ENCODE assay signal across 15 cellular contexts in genomic region chr1:163562355-163562754, GRCh38.
A peak's percentile ranks its signal among the peaks of the same experiment; 100 is the strongest.
DNase-seq lines count a peak whose midpoint lies in the region; ATAC-seq and TF ChIP-seq lines count a peak whose summit lies in the region.
"Had no signal": no experiment of that assay in that cellular context is flagged by ENCODE, and none has a peak within 500 bp of the region (broad histone marks: within the 10 kb centered on the region; RNA-seq: fewer than 3 reads in every experiment).

No MANE protein-coding gene starts in this region.

- H3K23me2 ChIP-seq in H9 (ENCODE audit: insufficient read length, low read depth, low read length, poor library complexity, severe bottlenecking), result no peaks in the 10 kb centered on the region

- H3K79me2 ChIP-seq in H9 (ENCODE audit: insufficient read depth, low read length), result no peaks in the 10 kb centered on the region
- H3K79me2 ChIP-seq in parathyroid adenoma, result no peaks in the 10 kb centered on the region

- H3K27ac ChIP-seq in H9 (ENCODE audit: insufficient read length, low read depth, low read length), result peak overlapping the region; percentile 9
- peak overlapping the region; percentile 42; the same call in 1 of the 2 replicates for H3K27ac ChIP-seq in VCaP
- peak overlapping the region; percentile 91 for H3K27ac ChIP-seq in parathyroid adenoma
- H3K27ac ChIP-seq in vagina, result no peak overlapping the region
- H3K27ac ChIP-seq: A549, Peyer's patch had no signal

- no peak overlapping the region for H3T11ph ChIP-seq in H9 (ENCODE audit: low read length)

- H3K18ac ChIP-seq in H9 (ENCODE audit: insufficient read length, low read depth, low read length), result no peak overlapping the region

- no peak overlapping the region for H2BK120ac ChIP-seq in H9 (ENCODE audit: low read depth, low read length, poor library complexity, severe bottlenecking)

- H3K4me3 ChIP-seq in parathyroid adenoma (ENCODE audit: low read depth, low read length) (no peak overlapping the region), vagina (no peak overlapping the region)
- H3K4me3 ChIP-seq: A549, Peyer's patch had no signal

- H3K4me1 Mint-ChIP-seq in H9, result peaks cover 45 to 54% of the 10 kb centered on the region in 2 experiments
- peaks cover 19% of the 10 kb centered on the region for H3K4me1 Mint-ChIP-seq in glutamatergic neuron (ENCODE audit: low read depth, unreplicated experiment)
- no peaks in the 10 kb centered on the region for H3K4me1 Mint-ChIP-seq in activated CD4-positive, alpha-beta T cell treated with anti-CD3 and anti-CD28 coated beads, Interleukin-2, amount 10 ng/mL, durations not matched to agents 7 days and 5 days
- H3K4me1 Mint-ChIP-seq in activated CD8-positive, alpha-beta T cell treated with anti-CD3 and anti-CD28 coated beads, Interleukin-2, amount 10 ng/mL, durations not matched to agents 7 days and 5 days (ENCODE audit: low read depth), result no peaks in the 10 kb centered on the region
- H3K4me1 Mint-ChIP-seq: CD14-positive monocyte; CD8-positive, alpha-beta memory T cell had no signal

- no peak for TF ChIP-seq POLR2A in vagina (IDR thresholded peaks at IDR 0.05)

- H3K9ac ChIP-seq in H9 (ENCODE audit: extremely low read depth, insufficient read length, low read length) (no peak overlapping the region), parathyroid adenoma (no peak overlapping the region)

- H2BK12ac ChIP-seq in H9 (ENCODE audit: insufficient read length, low read depth, low read length), result no peak overlapping the region

- H3K27ac Mint-ChIP-seq in H9 (peak overlapping the region in 2 of 3 experiments; percentile 76 to 95; a peak in 4 of 7 replicates), glutamatergic neuron (ENCODE audit: unreplicated experiment) (peak overlapping the region; percentile 91)
- no peak overlapping the region for H3K27ac Mint-ChIP-seq in activated CD4-positive, alpha-beta T cell treated with anti-CD3 and anti-CD28 coated beads, Interleukin-2, amount 10 ng/mL, durations not matched to agents 7 days and 5 days
- H3K27ac Mint-ChIP-seq in activated CD8-positive, alpha-beta T cell treated with anti-CD3 and anti-CD28 coated beads, Interleukin-2, amount 10 ng/mL, durations not matched to agents 7 days and 5 days, result no peak overlapping the region
- H3K27ac Mint-ChIP-seq: CD14-positive monocyte; CD8-positive, alpha-beta memory T cell had no signal

- H3K4me1 ChIP-seq in H9 (ENCODE audit: insufficient read depth, low read length), result peaks cover 5% of the 10 kb centered on the region; the same call in 1 of the 2 replicates
- peaks cover 29% of the 10 kb centered on the region for H3K4me1 ChIP-seq in parathyroid adenoma
- H3K4me1 ChIP-seq in vagina, result no peaks in the 10 kb centered on the region
- H3K4me1 ChIP-seq: A549, BE2C, Peyer's patch had no signal

- TF ChIP-seq CTCF in H9 (conservative IDR thresholded peaks at IDR 0.05), result no peak
- no peak for TF ChIP-seq CTCF in VCaP (conservative IDR thresholded peaks at IDR 0.05)
- TF ChIP-seq CTCF in glutamatergic neuron (IDR thresholded peaks at IDR 0.05; ENCODE audit: partially characterized antibody, unreplicated experiment), result no peak
- TF ChIP-seq CTCF in parathyroid adenoma (IDR thresholded peaks at IDR 0.05), result no peak
- TF ChIP-seq CTCF in vagina (IDR thresholded peaks at IDR 0.05), result no peak

- H3K9me3 Mint-ChIP-seq in H9 (peaks cover 3 to 6% of the 10 kb centered on the region in 2 experiments; a peak in 4 of 5 replicates), glutamatergic neuron (ENCODE audit: unreplicated experiment) (peaks cover 6% of the 10 kb centered on the region)
- peaks cover 3% of the 10 kb centered on the region for H3K9me3 Mint-ChIP-seq in activated CD4-positive, alpha-beta T cell treated with anti-CD3 and anti-CD28 coated beads, Interleukin-2, amount 10 ng/mL, durations not matched to agents 7 days and 5 days
- H3K9me3 Mint-ChIP-seq in activated CD8-positive, alpha-beta T cell treated with anti-CD3 and anti-CD28 coated beads, Interleukin-2, amount 10 ng/mL, durations not matched to agents 7 days and 5 days (ENCODE audit: insufficient read depth), result no peaks in the 10 kb centered on the region

- H3K9me3 ChIP-seq in H9 (ENCODE audit: control insufficient read depth, low read depth, low read length) (no peaks in the 10 kb centered on the region), parathyroid adenoma (ENCODE audit: control insufficient read depth, low read length) (no peaks in the 10 kb centered on the region), vagina (no peaks in the 10 kb centered on the region)
- H3K9me3 ChIP-seq: A549, BE2C, Peyer's patch had no signal

- no peak overlapping the region for H4K8ac ChIP-seq in H9 (replicated peaks; ENCODE audit: insufficient read length, low read depth, low read length)

- no peak overlapping the region for H4K91ac ChIP-seq in H9 (ENCODE audit: insufficient read length, low read depth, low read length)

- H4K5ac ChIP-seq in H9 (ENCODE audit: insufficient read length, low read depth, low read length), result no peak overlapping the region

- H2BK15ac ChIP-seq in H9 (ENCODE audit: low read depth, low read length), result no peak overlapping the region

- H3K4ac ChIP-seq in H9 (ENCODE audit: low read depth, low read length), result no peak overlapping the region

- POLR2A ChIA-PET in activated CD4-positive, alpha-beta T cell treated with anti-CD3 and anti-CD28 coated beads, Interleukin-2, amount 10 ng/mL, durations not matched to agents 7 days and 5 days (lab: Charles Lee), result no interaction called here
- POLR2A ChIA-PET in activated CD8-positive, alpha-beta T cell treated with anti-CD3 and anti-CD28 coated beads, Interleukin-2, amount 10 ng/mL, durations not matched to agents 7 days and 5 days (lab: Charles Lee), result no interaction called here

- H4K20me1 ChIP-seq in H9 (ENCODE audit: control insufficient read depth, insufficient read depth, insufficient read length), result no peaks in the 10 kb centered on the region

- intact Hi-C loops in vagina (cut with DNase I), result no loop called here

- no peak for ATAC-seq in activated CD8-positive, alpha-beta T cell treated with anti-CD3 and anti-CD28 coated beads, Interleukin-2, amount 10 ng/mL, durations not matched to agents 7 days and 5 days

- H3K36me3 Mint-ChIP-seq in H9 (ENCODE audit: insufficient read depth in 1 of 3, low read depth in 3 of 3), result peaks cover 0 to 3% (median 3%) of the 10 kb centered on the region in 3 experiments; a peak in 2 of 7 replicates
- H3K36me3 Mint-ChIP-seq in glutamatergic neuron (ENCODE audit: unreplicated experiment), result no peaks in the 10 kb centered on the region
- H3K36me3 Mint-ChIP-seq in activated CD4-positive, alpha-beta T cell treated with anti-CD3 and anti-CD28 coated beads, Interleukin-2, amount 10 ng/mL, durations not matched to agents 7 days and 5 days (ENCODE audit: low read depth), result no peaks in the 10 kb centered on the region
- no peaks in the 10 kb centered on the region for H3K36me3 Mint-ChIP-seq in activated CD8-positive, alpha-beta T cell treated with anti-CD3 and anti-CD28 coated beads, Interleukin-2, amount 10 ng/mL, durations not matched to agents 7 days and 5 days (ENCODE audit: low read depth)
- H3K36me3 Mint-ChIP-seq: CD14-positive monocyte; CD8-positive, alpha-beta memory T cell had no signal

- H2BK20ac ChIP-seq in H9 (ENCODE audit: low read depth, low read length, poor library complexity, severe bottlenecking), result no peak overlapping the region

- H3K4me2 ChIP-seq in H9 (ENCODE audit: insufficient read depth, insufficient read length, low read length) (no peak overlapping the region), parathyroid adenoma (ENCODE audit: low read length) (no peak overlapping the region)
- H3K4me2 ChIP-seq: A549 had no signal

- H3K27me3 ChIP-seq in H9 (ENCODE audit: insufficient read depth, low read length) (no peaks in the 10 kb centered on the region; the same call in 1 of the 2 replicates), parathyroid adenoma (ENCODE audit: control insufficient read depth, insufficient read depth, low read length) (no peaks in the 10 kb centered on the region), vagina (no peaks in the 10 kb centered on the region)
- H3K27me3 ChIP-seq: BE2C, Peyer's patch had no signal

- H3K14ac ChIP-seq in H9 (ENCODE audit: insufficient read depth, low read length), result no peak overlapping the region

- H3K79me1 ChIP-seq in H9 (ENCODE audit: insufficient read depth, low read depth, low read length, poor library complexity, severe bottlenecking), result no peaks in the 10 kb centered on the region

- H3K23ac ChIP-seq in H9 (ENCODE audit: insufficient read length, low read depth, low read length), result no peak overlapping the region

- no peak for DNase-seq in H9
- no peak for DNase-seq in glutamatergic neuron
- DNase-seq in activated CD4-positive, alpha-beta T cell treated with anti-CD3 and anti-CD28 coated beads, Interleukin-2, amount 10 ng/mL, durations not matched to agents 7 days and 5 days, result no peak
- DNase-seq in activated CD8-positive, alpha-beta T cell treated with anti-CD3 and anti-CD28 coated beads, Interleukin-2, amount 10 ng/mL, durations not matched to agents 7 days and 5 days, result no peak
- DNase-seq in vagina (ENCODE audit: extremely low spot score in 2 of 2), result no peak
- DNase-seq: BE2C; CD8-positive, alpha-beta memory T cell; DMS 273 treated with DMSO at 0.1 percent for 48 hours; DMS79; GF-D8; Peyer's patch had no signal

- no CpG with 5 or more reads among the region's 2 CpGs for WGBS in H9 (ENCODE audit: extremely low coverage, insufficient read length, low lambda C conversion rate)

- H2AK5ac ChIP-seq in H9 (ENCODE audit: insufficient read length, low read length), result no peak overlapping the region

- CTCF ChIA-PET in activated CD4-positive, alpha-beta T cell treated with anti-CD3 and anti-CD28 coated beads, Interleukin-2, amount 10 ng/mL, durations not matched to agents 7 days and 5 days (lab: Charles Lee), result no interaction called here
- CTCF ChIA-PET in activated CD8-positive, alpha-beta T cell treated with anti-CD3 and anti-CD28 coated beads, Interleukin-2, amount 10 ng/mL, durations not matched to agents 7 days and 5 days (lab: Charles Lee), result no interaction called here

- H3K4me3 Mint-ChIP-seq in H9, result peak overlapping the region in 1 of 2 experiments; percentile 19; a peak in 1 of 5 replicates
- no peak overlapping the region for H3K4me3 Mint-ChIP-seq in glutamatergic neuron (ENCODE audit: unreplicated experiment)
- no peak overlapping the region for H3K4me3 Mint-ChIP-seq in activated CD4-positive, alpha-beta T cell treated with anti-CD3 and anti-CD28 coated beads, Interleukin-2, amount 10 ng/mL, durations not matched to agents 7 days and 5 days
- H3K4me3 Mint-ChIP-seq in activated CD8-positive, alpha-beta T cell treated with anti-CD3 and anti-CD28 coated beads, Interleukin-2, amount 10 ng/mL, durations not matched to agents 7 days and 5 days, result no peak overlapping the region
- H3K4me3 Mint-ChIP-seq: CD14-positive monocyte; CD8-positive, alpha-beta memory T cell had no signal

- no peaks in the 10 kb centered on the region for H3K36me3 ChIP-seq in parathyroid adenoma (ENCODE audit: control insufficient read depth, insufficient read depth, low read length)
- H3K36me3 ChIP-seq in vagina, result no peaks in the 10 kb centered on the region
- H3K36me3 ChIP-seq: BE2C, Peyer's patch had no signal

- peaks cover 8% of the 10 kb centered on the region for H3K27me3 Mint-ChIP-seq in H9 (ENCODE audit: low read depth)
- H3K27me3 Mint-ChIP-seq in glutamatergic neuron (ENCODE audit: unreplicated experiment), result peaks cover 3% of the 10 kb centered on the region
- H3K27me3 Mint-ChIP-seq in activated CD4-positive, alpha-beta T cell treated with anti-CD3 and anti-CD28 coated beads, Interleukin-2, amount 10 ng/mL, durations not matched to agents 7 days and 5 days, result no peaks in the 10 kb centered on the region
- no peaks in the 10 kb centered on the region for H3K27me3 Mint-ChIP-seq in activated CD8-positive, alpha-beta T cell treated with anti-CD3 and anti-CD28 coated beads, Interleukin-2, amount 10 ng/mL, durations not matched to agents 7 days and 5 days (ENCODE audit: low read depth)

- H2AFZ ChIP-seq in H9 (ENCODE audit: low read length) (no peak overlapping the region), parathyroid adenoma (no peak overlapping the region)

- H2BK5ac ChIP-seq in H9 (ENCODE audit: insufficient read length, low read length), result no peak overlapping the region

- no peak overlapping the region for H3K56ac ChIP-seq in H9 (ENCODE audit: insufficient read length, low read depth, low read length)

Comparison
In these comparisons a context has a peak if more than half of its experiments do, and no peak if none do; other contexts are left out.
1. H3K27ac Mint-ChIP-seq: peak in H9 (2 of 3) and glutamatergic neuron (single experiment); none in activated CD4-positive, alpha-beta T cell treated with anti-CD3 and anti-CD28 coated beads, Interleukin-2, amount 10 ng/mL, durations not matched to agents 7 days and 5 days (single experiment) and activated CD8-positive, alpha-beta T cell treated with anti-CD3 and anti-CD28 coated beads, Interleukin-2, amount 10 ng/mL, durations not matched to agents 7 days and 5 days (single experiment).